32 cellular contexts compared by ENCODE assay signal in the genomic region with DNA sequence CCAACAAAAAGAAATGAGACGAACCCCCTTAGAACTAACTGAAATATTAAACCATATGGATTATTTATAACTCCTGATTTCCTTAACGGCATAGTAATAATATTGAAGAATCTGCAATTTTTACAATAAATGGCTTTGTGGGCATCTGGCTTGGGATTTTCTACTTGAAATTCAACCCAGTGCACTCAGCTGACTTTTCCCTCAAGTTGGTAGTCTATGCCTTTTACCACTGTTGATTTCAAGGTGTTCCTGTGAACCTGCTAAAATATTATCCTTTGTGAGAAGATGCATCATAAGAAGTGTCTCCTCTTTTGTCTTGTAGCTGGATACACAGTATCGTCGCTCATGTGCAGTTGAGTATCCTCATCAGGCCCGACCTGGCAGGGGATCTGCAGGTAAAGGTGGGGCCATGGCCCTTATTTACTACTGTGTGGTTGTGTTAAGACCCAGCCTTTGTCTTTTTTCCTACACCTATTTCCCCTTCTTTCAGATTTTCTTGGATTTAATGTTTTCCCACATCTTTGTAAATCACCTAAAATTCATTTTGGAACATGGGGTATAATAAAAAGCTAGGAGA.
"Had no signal": no experiment of that assay in that cellular context is flagged by ENCODE, and none has a peak within 500 bp of the region (broad histone marks: within the 10 kb centered on the region; RNA-seq: fewer than 3 reads in every experiment).

No MANE protein-coding gene starts in this region.

- H3K27ac ChIP-seq: ascending aorta, cardiac muscle cell, VCaP had no signal

- ATAC-seq: activated CD8-positive, alpha-beta T cell treated with anti-CD3 and anti-CD28 coated beads for 36 hours; activated naive CD4-positive, alpha-beta T cell treated with anti-CD3 and anti-CD28 coated beads, Interleukin-2, amount 50 U/mL, for 72 hours; activated naive CD8-positive, alpha-beta T cell treated with anti-CD3 and anti-CD28 coated beads, Interleukin-2, amount 50 U/mL, for 24 hours; activated T-cell treated with anti-CD3 and anti-CD28 coated beads, Interleukin-2, amount 50 U/mL, for 4 hours; activated T-cell treated with anti-CD3 and anti-CD28 coated beads, Interleukin-2, amount 50 U/mL, for 72 hours; activated T-helper 17 cell treated with anti-CD3 and anti-CD28 coated beads, Interleukin-2, amount 50 U/mL, for 72 hours had no signal

- H3K4me1 ChIP-seq: ascending aorta had no signal

- FAIRE-seq: bronchial epithelial cell, TTC549 had no signal

- H3K9me3 ChIP-seq: ascending aorta had no signal

- DNase-seq: activated B cell treated with CpG ODN at 0.5 μM for 24 hours; activated CD4-positive, alpha-beta memory T cell treated with anti-CD3 and anti-CD28 coated beads for 36 hours; activated CD4-positive, alpha-beta T cell treated with anti-CD3 and anti-CD28 coated beads for 48 hours; activated CD4-positive, alpha-beta T cell treated with anti-CD3 and anti-CD28 coated beads, Interleukin-2, amount 50 U/mL, for 1 hour; activated CD4-positive, alpha-beta T cell treated with anti-CD3 and anti-CD28 coated beads, Interleukin-2, amount 50 U/mL, for 4 hours; activated CD4-positive, CD25-positive, alpha-beta regulatory T cell treated with anti-CD3 and anti-CD28 coated beads, Interleukin-2, amount 50 U/mL, for 72 hours; activated CD8-positive, alpha-beta memory T cell treated with anti-CD3 and anti-CD28 coated beads, Interleukin-2, amount 50 U/mL, for 4 hours; activated CD8-positive, alpha-beta T cell treated with anti-CD3 and anti-CD28 coated beads for 36 hours; activated effector memory CD4-positive, alpha-beta T cell treated with anti-CD3 and anti-CD28 coated beads, Interleukin-2, amount 50 U/mL, for 16 hours; activated gamma-delta T cell treated with Interleukin-2 at 50 U/mL for 16 hours; activated naive CD4-positive, alpha-beta T cell; activated naive CD4-positive, alpha-beta T cell treated with anti-CD3 and anti-CD28 coated beads for 36 hours; activated naive CD4-positive, alpha-beta T cell treated with anti-CD3 and anti-CD28 coated beads, Interleukin-2, amount 50 U/mL, for 16 hours; activated naive CD8-positive, alpha-beta T cell treated with anti-CD3 and anti-CD28 coated beads, Interleukin-2, amount 10 ng/mL, durations not matched to agents 7 days and 5 days; activated naive CD8-positive, alpha-beta T cell treated with anti-CD3 and anti-CD28 coated beads, Interleukin-2, amount 50 U/mL, for 24 hours; activated T-cell treated with anti-CD3 and anti-CD28 coated beads for 4 hours; activated T-cell treated with anti-CD3 and anti-CD28 coated beads, Interleukin-2, amount 50 U/mL, for 1 hour; activated T-cell treated with anti-CD3 and anti-CD28 coated beads, Interleukin-2, amount 50 U/mL, for 4 hours; activated T-cell treated with anti-CD3 and anti-CD28 coated beads, Interleukin-2, amount 50 U/mL, for 72 hours; amygdala; anterior cingulate cortex; caudate nucleus; cerebellar nuclear complex; T-helper 2 cell; T-helper 9 cell had no signal

- H3K27me3 ChIP-seq: ascending aorta, cardiac muscle cell had no signal

- H3K4me3 ChIP-seq: ascending aorta, cardiac muscle cell had no signal
